In genomic region chr21:43211085-43212071, GRCh38 we compare ENCODE assay signal across 9 cellular contexts. TPM values are rescaled to one million over a fixed set of nuclear protein-coding genes. Genes with fewer than 3 reads are reported as not detected.
DNase-seq lines count a peak whose midpoint lies in the region; ATAC-seq and TF ChIP-seq lines count a peak whose summit lies in the region.
"Had no signal": no experiment of that assay in that cellular context is flagged by ENCODE, and none has a peak within 500 bp of the region (broad histone marks: within the 10 kb centered on the region; RNA-seq: fewer than 3 reads in every experiment).

No MANE protein-coding gene starts in this region.

- 84 to 85% methylated on average over 9 to 28 of the region's 28 CpGs for WGBS in endodermal cell (ENCODE audit: insufficient coverage in 1 of 2, insufficient read length in 1 of 2), 2 experiments

- H3K27me3 ChIP-seq in Karpas-422 (ENCODE audit: low read length) (no peaks in the 10 kb centered on the region), endodermal cell (ENCODE audit: control insufficient read depth, insufficient read depth, low read length, poor library complexity, severe bottlenecking) (no peaks in the 10 kb centered on the region), mucosa of rectum (ENCODE audit: control insufficient read depth in 2 of 2, insufficient read depth in 2 of 2, low read length in 2 of 2) (no peaks in the 10 kb centered on the region)

- no peak overlapping the region for H3K4me3 Mint-ChIP-seq in endodermal cell

- no peaks in the 10 kb centered on the region for H3K4me1 ChIP-seq in Karpas-422 (ENCODE audit: low read length)
- H3K4me1 ChIP-seq in endodermal cell (ENCODE audit: control insufficient read depth, insufficient read depth, low read length), result no peaks in the 10 kb centered on the region
- H3K4me1 ChIP-seq in mucosa of rectum (ENCODE audit: control insufficient read depth in 2 of 2, insufficient read depth in 2 of 2, low read length in 2 of 2), result peaks cover 6 to 13% of the 10 kb centered on the region in 2 donors

- H3K27ac Mint-ChIP-seq in endodermal cell, result no peak overlapping the region

- H3K36me3 Mint-ChIP-seq in endodermal cell (ENCODE audit: low read depth), result no peaks in the 10 kb centered on the region

- no peak overlapping the region for H3K4me2 ChIP-seq in Karpas-422 (ENCODE audit: low read depth, low read length, poor library complexity, severe bottlenecking)

- no peaks in the 10 kb centered on the region for H4K20me1 ChIP-seq in Karpas-422 (ENCODE audit: insufficient read depth, low read depth, low read length)

- H3K36me3 ChIP-seq in Karpas-422 (ENCODE audit: insufficient read depth, low read length), result no peaks in the 10 kb centered on the region
- H3K36me3 ChIP-seq in endodermal cell (ENCODE audit: control insufficient read depth, insufficient read depth, low read length), result no peaks in the 10 kb centered on the region
- no peaks in the 10 kb centered on the region for H3K36me3 ChIP-seq in mucosa of rectum (ENCODE audit: control insufficient read depth in 2 of 2, insufficient read depth in 2 of 2, low read length in 2 of 2)

- TF ChIP-seq CTCF in endodermal cell (conservative IDR thresholded peaks at IDR 0.05), result peak; percentile 74

- no peak for ATAC-seq in GM21529 (IDR thresholded peaks at IDR 0.05; ENCODE audit: unreplicated experiment)

- peaks cover 6% of the 10 kb centered on the region for H3K4me1 Mint-ChIP-seq in endodermal cell

- H3K4me3 ChIP-seq in Karpas-422 (ENCODE audit: low read length) (no peak overlapping the region), endodermal cell (ENCODE audit: low read length) (no peak overlapping the region), mucosa of rectum (ENCODE audit: low read length in 2 of 2) (no peak overlapping the region)

- DNase-seq in COR-L47 (lab: John Stamatoyannopoulos, UW), result peak; percentile 36
- DNase-seq in Karpas-422, result peak; percentile 56
- DNase-seq in endodermal cell, result peak; percentile 76
- DNase-seq in activated gamma-delta T cell (lab: John Stamatoyannopoulos, UW), result no peak
- no peak for DNase-seq in NCI-H446 treated with DMSO at 0.1 percent for 48 hours (lab: John Stamatoyannopoulos, UW)
- no peak for DNase-seq in activated CD4-positive, CD25-positive, alpha-beta regulatory T cell (lab: John Stamatoyannopoulos, UW)

- H3K27me3 Mint-ChIP-seq in endodermal cell (ENCODE audit: insufficient read depth), result no peaks in the 10 kb centered on the region

- no peaks in the 10 kb centered on the region for H3K79me2 ChIP-seq in Karpas-422 (ENCODE audit: low read length)

- H3K27ac ChIP-seq in Karpas-422 (ENCODE audit: low read length) (no peak overlapping the region), endodermal cell (ENCODE audit: low read depth, low read length) (no peak overlapping the region), mucosa of rectum (ENCODE audit: low read depth in 2 of 2, low read length in 2 of 2) (peak overlapping the region in 1 of 2 donors; percentile 29)

- H3K9me2 ChIP-seq in Karpas-422 (replicated peaks; ENCODE audit: insufficient read depth, low read length), result no peaks in the 10 kb centered on the region

- H3K9ac ChIP-seq in Karpas-422 (ENCODE audit: low read length) (no peak overlapping the region), endodermal cell (ENCODE audit: extremely low read depth, low read length, poor library complexity, severe bottlenecking) (no peak overlapping the region), mucosa of rectum (ENCODE audit: low read depth in 1 of 2, low read length in 2 of 2) (peak overlapping the region; percentile 41 to 45)

- H2AFZ ChIP-seq in Karpas-422 (ENCODE audit: low read length), result no peak overlapping the region

- H3K9me3 ChIP-seq in Karpas-422 (ENCODE audit: low read length), result peaks cover 4% of the 10 kb centered on the region; the same call in 1 of the 2 replicates
- no peaks in the 10 kb centered on the region for H3K9me3 ChIP-seq in endodermal cell (ENCODE audit: control insufficient read depth, low read length)
- no peaks in the 10 kb centered on the region for H3K9me3 ChIP-seq in mucosa of rectum (ENCODE audit: control insufficient read depth in 2 of 2, low read length in 2 of 2)

- H3K9me3 Mint-ChIP-seq in endodermal cell, result no peaks in the 10 kb centered on the region

RNA-seq across cellular contexts. Expression of gene CRYAA, which starts 42.6 kb away (rescaled TPM):
- not detected in 2 replicates for total RNA-seq in Karpas-422 (2014; rRNA removed; shearing (Covaris generic); ENCODE audit: low replicate concordance)
- total RNA-seq in endodermal cell, result not detected
- not detected for polyA plus RNA-seq in endodermal cell (2013, experiment 1 of 2)
- not detected for polyA plus RNA-seq in endodermal cell (2013, experiment 2 of 2)
- total RNA-seq: PC-9 had no signal

Comparison
In these comparisons a context has a peak if more than half of its experiments do, and no peak if none do; other contexts are left out.
1. DNase-seq: peak in COR-L47 (single experiment), Karpas-422 (single experiment) and endodermal cell (single experiment); none in activated gamma-delta T cell (single experiment), NCI-H446 treated with DMSO at 0.1 percent for 48 hours (single experiment) and activated CD4-positive, CD25-positive, alpha-beta regulatory T cell (0 of 4).
2. H3K9ac ChIP-seq: peak in mucosa of rectum (2 of 2); none in Karpas-422 (single experiment) and endodermal cell (single experiment).